ENCODE assay signal across 14 cellular contexts in genomic region chr9:72193478-72193881, GRCh38. TPM values are rescaled to one million over a fixed set of nuclear protein-coding genes. Genes with fewer than 3 reads are reported as not detected.
DNase-seq lines count a peak whose midpoint lies in the region; ATAC-seq and TF ChIP-seq lines count a peak whose summit lies in the region.
"Had no signal": no experiment of that assay in that cellular context is flagged by ENCODE, and none has a peak within 500 bp of the region (broad histone marks: within the 10 kb centered on the region; RNA-seq: fewer than 3 reads in every experiment).

No MANE protein-coding gene starts in this region.

- no peak overlapping the region for H3K4me3 Mint-ChIP-seq in endodermal cell

- no peak overlapping the region for H3K4me3 ChIP-seq in endodermal cell (ENCODE audit: low read length)
- H3K4me3 ChIP-seq: cardiac muscle cell had no signal

- 42 to 75% methylated on average over 4 to 5 of the region's 5 CpGs for WGBS in endodermal cell (ENCODE audit: insufficient coverage in 1 of 2, insufficient read length in 1 of 2), 2 experiments

- H3K27ac Mint-ChIP-seq in endodermal cell: peak overlapping the region; percentile 70
- H3K27ac Mint-ChIP-seq: progenitor cell of endocrine pancreas had no signal

- no peaks in the 10 kb centered on the region for H3K9me3 ChIP-seq in endodermal cell (ENCODE audit: control insufficient read depth, low read length)
- H3K9me3 ChIP-seq: Caco-2 had no signal

- peak; percentile 99 for ATAC-seq in GM18907 (IDR thresholded peaks at IDR 0.05; ENCODE audit: unreplicated experiment)
- ATAC-seq in GM21723 (IDR thresholded peaks at IDR 0.05; ENCODE audit: unreplicated experiment): peak; percentile 77
- peak; percentile 93 for ATAC-seq in HG03139 (IDR thresholded peaks at IDR 0.05; ENCODE audit: unreplicated experiment)

- no peaks in the 10 kb centered on the region for H3K4me1 ChIP-seq in endodermal cell (ENCODE audit: control insufficient read depth, insufficient read depth, low read length)
- H3K4me1 ChIP-seq: Caco-2 had no signal

- H3K9ac ChIP-seq in endodermal cell (ENCODE audit: extremely low read depth, low read length, poor library complexity, severe bottlenecking): no peak overlapping the region

- no peaks in the 10 kb centered on the region for H3K36me3 Mint-ChIP-seq in endodermal cell (ENCODE audit: low read depth)

- peak; percentile 55 for DNase-seq in endodermal cell
- no peak for DNase-seq in HCEC 1CT
- DNase-seq in GM20000 (ENCODE audit: low spot score): no peak
- DNase-seq in posterior vena cava (ENCODE audit: low spot score): no peak
- DNase-seq in dedifferentiated amniotic fluid mesenchymal stem cell (ENCODE audit: extremely low spot score): no peak
- DNase-seq: activated T-cell treated with anti-CD3 and anti-CD28 coated beads, Interleukin-2, amount 50 U/mL, for 48 hours; Caco-2; Kasumi-1; NK-92 treated with Interleukin-12 subunit alpha and Interleukin-12 subunit beta, amount 100 ng/mL, for 24 hours had no signal

- H3K4me1 Mint-ChIP-seq in endodermal cell: peaks cover 2% of the 10 kb centered on the region

- no peak overlapping the region for H3K27ac ChIP-seq in endodermal cell (ENCODE audit: low read depth, low read length)
- H3K27ac ChIP-seq: cardiac muscle cell had no signal

- no peaks in the 10 kb centered on the region for H3K27me3 Mint-ChIP-seq in endodermal cell (ENCODE audit: insufficient read depth)
- H3K27me3 Mint-ChIP-seq: progenitor cell of endocrine pancreas had no signal

- H3K27me3 ChIP-seq in endodermal cell (ENCODE audit: control insufficient read depth, insufficient read depth, low read length, poor library complexity, severe bottlenecking): no peaks in the 10 kb centered on the region
- H3K27me3 ChIP-seq: cardiac muscle cell had no signal

- TF ChIP-seq CTCF in endodermal cell (conservative IDR thresholded peaks at IDR 0.05): no peak
- no peak for TF ChIP-seq CTCF in GM20000 (IDR thresholded peaks at IDR 0.05; ENCODE audit: extremely low read depth, missing control alignments)

- no peaks in the 10 kb centered on the region for H3K36me3 ChIP-seq in endodermal cell (ENCODE audit: control insufficient read depth, insufficient read depth, low read length)
- H3K36me3 ChIP-seq: cardiac muscle cell had no signal

- intact Hi-C loops in posterior vena cava (cut with DNase I): loop anchor here in 1 of 2 donors (10.0 kb wide), 1 partner anchor 921 kb away; no protein-coding TSS in a partner anchor

- H3K9me3 Mint-ChIP-seq in endodermal cell: no peaks in the 10 kb centered on the region

RNA-seq across cellular contexts. Expression of gene GDA, which starts 44.2 kb away (rescaled TPM):
- total RNA-seq in endodermal cell (1 to 10 TPM; 2.5 to 6.9 TPM), posterior vena cava (not detected)
- polyA plus RNA-seq in endodermal cell (2013, experiment 1 of 2): not detected
- polyA plus RNA-seq in endodermal cell (2013, experiment 2 of 2): 0.04 TPM
